In genomic region chr7:70044064-70044463, GRCh38 we compare ENCODE assay signal across 2 cellular contexts.
TF ChIP-seq lines count a peak whose summit lies in the region.

No MANE protein-coding gene starts in this region.

TF ChIP-seq in GM23338, 12 proteins besides CTCF, POLR2A, EP300 and RAD21 (continued from another document):
- TF ChIP-seq REST (IDR thresholded peaks at IDR 0.05; ENCODE audit: unreplicated experiment) (no peak), CREB1 (CRISPR knock-in tag; IDR thresholded peaks at IDR 0.05; ENCODE audit: low read depth) (no peak), ZNF462 (CRISPR knock-in tag; IDR thresholded peaks at IDR 0.05) (no peak), ZNF114 (CRISPR knock-in tag; IDR thresholded peaks at IDR 0.05) (no peak), ZNF331 (CRISPR knock-in tag; IDR thresholded peaks at IDR 0.05; ENCODE audit: low read depth) (no peak), STAT1 (IDR thresholded peaks at IDR 0.05; ENCODE audit: unreplicated experiment) (no peak), EZH2phosphoT487 (IDR thresholded peaks at IDR 0.05; ENCODE audit: unreplicated experiment) (no peak)

TF ChIP-seq in WTC11, 78 proteins besides CTCF, POLR2A, EP300 and RAD21 (continued from another document):
- TF ChIP-seq PRDM15 (CRISPR knock-in tag; IDR thresholded peaks at IDR 0.05) (no peak), ZNF532 (CRISPR knock-in tag; IDR thresholded peaks at IDR 0.05; ENCODE audit: borderline replicate concordance) (no peak), ZMAT4 (CRISPR knock-in tag; IDR thresholded peaks at IDR 0.05) (no peak), GABPB1 (CRISPR knock-in tag; IDR thresholded peaks at IDR 0.05) (no peak), TP53 (CRISPR knock-in tag; IDR thresholded peaks at IDR 0.05) (no peak), MXD4 (CRISPR knock-in tag; IDR thresholded peaks at IDR 0.05; ENCODE audit: borderline replicate concordance) (no peak), FOXJ3 (CRISPR knock-in tag; IDR thresholded peaks at IDR 0.05; ENCODE audit: borderline replicate concordance) (no peak), NR3C1 (CRISPR knock-in tag; conservative IDR thresholded peaks at IDR 0.05; ENCODE audit: low read depth) (no peak), ZNF396 (CRISPR knock-in tag; IDR thresholded peaks at IDR 0.05; ENCODE audit: borderline replicate concordance) (no peak), CDX4 (CRISPR knock-in tag; IDR thresholded peaks at IDR 0.05; ENCODE audit: borderline replicate concordance) (no peak)
